ENCODE assay signal across 24 cellular contexts in genomic region chr3:38491215-38491614, GRCh38.
"Had no signal": no experiment of that assay in that cellular context is flagged by ENCODE, and none has a peak within 500 bp of the region (broad histone marks: within the 10 kb centered on the region; RNA-seq: fewer than 3 reads in every experiment).

No MANE protein-coding gene starts in this region.

- H3K27ac Mint-ChIP-seq: dendritic cell treated with granulocyte-macrophage colony-stimulating factor and Interleukin-4, amounts not matched to agents 40 ng/mL and 50 ng/mL, for 4 days; effector memory CD8-positive, alpha-beta T cell; endodermal cell had no signal

- H3K4me3 Mint-ChIP-seq: dendritic cell treated with granulocyte-macrophage colony-stimulating factor and Interleukin-4, amounts not matched to agents 40 ng/mL and 50 ng/mL, for 4 days; effector memory CD8-positive, alpha-beta T cell; endodermal cell had no signal

- H3K9me3 Mint-ChIP-seq: dendritic cell treated with granulocyte-macrophage colony-stimulating factor and Interleukin-4, amounts not matched to agents 40 ng/mL and 50 ng/mL, for 4 days; effector memory CD8-positive, alpha-beta T cell; endodermal cell had no signal

- H3K4me1 ChIP-seq: colonic mucosa had no signal

- H3K9me3 ChIP-seq: colonic mucosa, esophagus muscularis mucosa, esophagus squamous epithelium, gastrocnemius medialis, gastroesophageal sphincter, heart left ventricle, heart right ventricle had no signal

- DNase-seq: colonic mucosa; cortex of kidney; dermis blood vessel endothelial cell; effector CD4-positive, alpha-beta T cell; effector CD8-positive, alpha-beta T cell; effector memory CD4-positive, alpha-beta T cell; effector memory CD8-positive, alpha-beta T cell; endodermal cell; erythroblast; esophagus squamous epithelium; foreskin fibroblast; foreskin keratinocyte; foreskin melanocyte; gastrocnemius medialis; glutamatergic neuron; head of caudate nucleus; heart left ventricle; heart right ventricle had no signal

- H3K4me3 ChIP-seq: colonic mucosa, coronary artery, esophagus muscularis mucosa, esophagus squamous epithelium, gastrocnemius medialis, gastroesophageal sphincter, heart left ventricle, heart right ventricle had no signal

- H3K27ac ChIP-seq: colonic mucosa, coronary artery, epithelial cell of prostate, esophagus muscularis mucosa, esophagus squamous epithelium, foreskin keratinocyte, gastroesophageal sphincter, heart left ventricle, heart right ventricle had no signal

- H3K27me3 ChIP-seq: colonic mucosa, dorsolateral prefrontal cortex, esophagus muscularis mucosa, esophagus squamous epithelium, foreskin keratinocyte, gastrocnemius medialis, gastroesophageal sphincter, heart left ventricle, heart right ventricle had no signal

- H3K36me3 ChIP-seq: colonic mucosa, esophagus squamous epithelium, gastrocnemius medialis had no signal

- H3K27me3 Mint-ChIP-seq: dendritic cell treated with granulocyte-macrophage colony-stimulating factor and Interleukin-4, amounts not matched to agents 40 ng/mL and 50 ng/mL, for 4 days; effector memory CD8-positive, alpha-beta T cell had no signal

- H3K4me1 Mint-ChIP-seq: endodermal cell had no signal
